ENCODE assay signal across 14 cellular contexts in the genomic region with DNA sequence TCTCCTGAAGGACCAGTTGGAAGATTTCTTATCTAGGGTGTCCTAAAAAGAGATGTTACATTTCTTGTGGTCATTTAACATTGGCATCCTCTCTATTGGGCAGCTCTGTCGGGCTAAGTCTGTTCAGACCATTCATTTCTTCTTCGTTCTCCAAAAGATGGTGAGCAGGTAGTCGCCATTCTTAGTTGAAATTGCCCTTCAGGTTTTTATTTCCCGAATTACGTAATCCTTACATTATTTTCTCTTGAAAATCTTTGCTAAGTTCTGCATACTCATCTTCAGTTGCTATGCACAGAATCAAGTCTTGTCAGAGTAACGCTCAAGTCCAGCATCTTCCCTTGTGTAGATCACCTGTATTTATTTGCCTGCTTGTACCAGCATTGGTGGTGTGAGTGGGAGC. TPM values are rescaled to one million over a fixed set of nuclear protein-coding genes. Genes with fewer than 3 reads are reported as not detected.
DNase-seq lines count a peak whose midpoint lies in the region; TF ChIP-seq lines count a peak whose summit lies in the region.
"Had no signal": no experiment of that assay in that cellular context is flagged by ENCODE, and none has a peak within 500 bp of the region (broad histone marks: within the 10 kb centered on the region; RNA-seq: fewer than 3 reads in every experiment).

No MANE protein-coding gene starts in this region.

- H4K8ac ChIP-seq in mesendoderm (ENCODE audit: low read depth, low read length), result no peak overlapping the region

- no peak overlapping the region for H2BK5ac ChIP-seq in mesendoderm (ENCODE audit: low read length)

- H3K27ac ChIP-seq in mucosa of rectum (ENCODE audit: low read depth in 2 of 2, low read length in 2 of 2), result peak overlapping the region; percentile 94 to 97
- H3K27ac ChIP-seq in mesendoderm (ENCODE audit: low read depth, low read length), result no peak overlapping the region
- H3K27ac ChIP-seq: HL-60 had no signal

- peak overlapping the region in 1 of 2 donors; percentile 53 for H3K4me3 ChIP-seq in mucosa of rectum (ENCODE audit: low read length in 2 of 2)
- H3K4me3 ChIP-seq in mesendoderm (ENCODE audit: low read length), result no peak overlapping the region

- no peaks in the 10 kb centered on the region for H3K27me3 Mint-ChIP-seq in activated naive CD4-positive, alpha-beta T cell treated with anti-CD3 and anti-CD28 coated beads for 36 hours (ENCODE audit: low read depth)
- no peaks in the 10 kb centered on the region for H3K27me3 Mint-ChIP-seq in MCF 10A (ENCODE audit: insufficient read depth, unreplicated experiment)
- H3K27me3 Mint-ChIP-seq in type B pancreatic cell, result no peaks in the 10 kb centered on the region

- WGBS in mesendoderm (ENCODE audit: extremely low coverage, insufficient coverage, low lambda C conversion rate), result no CpG with 5 or more reads among the region's 6 CpGs

- H3K56ac ChIP-seq in mesendoderm (ENCODE audit: low read length), result no peak overlapping the region

- peaks cover 26% of the 10 kb centered on the region for H3K36me3 Mint-ChIP-seq in activated naive CD4-positive, alpha-beta T cell treated with anti-CD3 and anti-CD28 coated beads for 36 hours (ENCODE audit: low read depth)
- H3K36me3 Mint-ChIP-seq in MCF 10A (ENCODE audit: insufficient read depth, unreplicated experiment) (peaks cover 57% of the 10 kb centered on the region), type B pancreatic cell (peaks cover 47% of the 10 kb centered on the region)

- no peak overlapping the region for H3K4me3 Mint-ChIP-seq in activated naive CD4-positive, alpha-beta T cell treated with anti-CD3 and anti-CD28 coated beads for 36 hours
- no peak overlapping the region for H3K4me3 Mint-ChIP-seq in MCF 10A (ENCODE audit: unreplicated experiment)
- no peak overlapping the region for H3K4me3 Mint-ChIP-seq in type B pancreatic cell

- H3K23ac ChIP-seq in mesendoderm (ENCODE audit: low read length), result no peak overlapping the region

- no peaks in the 10 kb centered on the region for H3K9me3 ChIP-seq in mucosa of rectum (ENCODE audit: control insufficient read depth in 2 of 2, low read length in 2 of 2)

- TF ChIP-seq CTCF in MCF 10A (IDR thresholded peaks at IDR 0.05; ENCODE audit: unreplicated experiment) (no peak), type B pancreatic cell (conservative IDR thresholded peaks at IDR 0.05) (no peak)

- no peak overlapping the region for H3K18ac ChIP-seq in mesendoderm (ENCODE audit: low read length)

- H2BK15ac ChIP-seq in mesendoderm (replicated peaks; ENCODE audit: low read depth), result no peak overlapping the region

- no peaks in the 10 kb centered on the region for H3K27me3 ChIP-seq in mucosa of rectum (ENCODE audit: control insufficient read depth in 2 of 2, insufficient read depth in 2 of 2, low read length in 2 of 2)
- H3K27me3 ChIP-seq in mesendoderm (ENCODE audit: insufficient read depth, low read length, poor library complexity), result no peaks in the 10 kb centered on the region

- H3K27ac Mint-ChIP-seq in activated naive CD4-positive, alpha-beta T cell treated with anti-CD3 and anti-CD28 coated beads for 36 hours, result peak overlapping the region; percentile 83
- H3K27ac Mint-ChIP-seq in MCF 10A (ENCODE audit: low read depth, unreplicated experiment) (peak overlapping the region; percentile 91), type B pancreatic cell (peak overlapping the region; percentile 95)

- H3K9ac ChIP-seq in mucosa of rectum (ENCODE audit: low read depth in 1 of 2, low read length in 2 of 2), result peak overlapping the region; percentile 36 to 67
- no peak overlapping the region for H3K9ac ChIP-seq in mesendoderm (ENCODE audit: low read length)

- peaks cover 59% of the 10 kb centered on the region for H3K4me1 Mint-ChIP-seq in activated naive CD4-positive, alpha-beta T cell treated with anti-CD3 and anti-CD28 coated beads for 36 hours (ENCODE audit: low read depth)
- H3K4me1 Mint-ChIP-seq in MCF 10A (ENCODE audit: insufficient read depth, unreplicated experiment) (peaks cover 45% of the 10 kb centered on the region), type B pancreatic cell (ENCODE audit: unreplicated experiment) (peaks cover 30% of the 10 kb centered on the region)

- DNase-seq in activated naive CD4-positive, alpha-beta T cell treated with anti-CD3 and anti-CD28 coated beads for 36 hours, result no peak
- no peak for DNase-seq in activated naive CD4-positive, alpha-beta T cell treated with Interleukin-2 at 50 U/mL for 16 hours
- no peak for DNase-seq in MCF 10A (ENCODE audit: unreplicated experiment)
- no peak for DNase-seq in type B pancreatic cell (ENCODE audit: extremely low spot score, unreplicated experiment)
- DNase-seq in GM19238 (ENCODE audit: insufficient read length, low spot score), result no peak
- DNase-seq in stimulated activated CD8-positive, alpha-beta memory T cell treated with anti-CD3 and anti-CD28 coated beads, Interleukin-4, amount 100 ng/mL, for 48 hours, result no peak
- no peak for DNase-seq in mesendoderm
- DNase-seq: activated T-cell treated with anti-CD3 and anti-CD28 coated beads for 4 hours, NCI-H1105 treated with DMSO at 0.1 percent for 48 hours, NCI-H82, occipital lobe, T-helper 2 cell had no signal

- CTCF ChIA-PET in activated naive CD4-positive, alpha-beta T cell treated with anti-CD3 and anti-CD28 coated beads for 36 hours (lab: Charles Lee), result no interaction called here
- CTCF ChIA-PET in MCF 10A (lab: Yijun Ruan, JAX), result interaction anchor here (0.6 kb wide), 1 partner anchor 122 kb away, joined by 4 read pairs; no protein-coding TSS in a partner anchor

- H3K9me3 Mint-ChIP-seq in activated naive CD4-positive, alpha-beta T cell treated with anti-CD3 and anti-CD28 coated beads for 36 hours, result no peaks in the 10 kb centered on the region
- no peaks in the 10 kb centered on the region for H3K9me3 Mint-ChIP-seq in MCF 10A (ENCODE audit: unreplicated experiment)
- H3K9me3 Mint-ChIP-seq in type B pancreatic cell, result no peaks in the 10 kb centered on the region

- H3K4me1 ChIP-seq in mucosa of rectum (ENCODE audit: control insufficient read depth in 2 of 2, insufficient read depth in 2 of 2, low read length in 2 of 2), result peaks cover 22 to 44% of the 10 kb centered on the region in 2 donors
- no peaks in the 10 kb centered on the region for H3K4me1 ChIP-seq in mesendoderm (ENCODE audit: control insufficient read depth, low read depth, low read length)

- peaks cover 19 to 22% of the 10 kb centered on the region in 2 donors for H3K36me3 ChIP-seq in mucosa of rectum (ENCODE audit: control insufficient read depth in 2 of 2, insufficient read depth in 2 of 2, low read length in 2 of 2)
- H3K36me3 ChIP-seq in mesendoderm (ENCODE audit: control insufficient read depth, insufficient read depth, low read length), result peaks cover 5% of the 10 kb centered on the region

- no peak overlapping the region for H4K5ac ChIP-seq in mesendoderm (ENCODE audit: low read length)

- peaks cover 9% of the 10 kb centered on the region for H3K79me1 ChIP-seq in mesendoderm (ENCODE audit: low read length)

- H3K4me2 ChIP-seq in mesendoderm (ENCODE audit: low read length), result no peak overlapping the region

- intact Hi-C loops in activated naive CD4-positive, alpha-beta T cell treated with anti-CD3 and anti-CD28 coated beads for 36 hours (cut with micrococcal nuclease), result no loop called here
- intact Hi-C loops in MCF 10A (cut with micrococcal nuclease), result no loop called here

- no peak overlapping the region for H2AK5ac ChIP-seq in mesendoderm (ENCODE audit: low read length)

- H2BK120ac ChIP-seq in mesendoderm (ENCODE audit: low read depth, low read length), result no peak overlapping the region

- no TSS peak for BruUV-seq in MCF 10A (replicated peaks; lab: Mats Ljungman, UMichigan)

- no peak overlapping the region for H3K4ac ChIP-seq in mesendoderm (ENCODE audit: low read depth, low read length)

- POLR2A ChIA-PET in MCF 10A (lab: Yijun Ruan, JAX), result interaction anchor here (1.1 kb wide), 1 partner anchor 9 kb away, joined by 6 read pairs; no protein-coding TSS in a partner anchor

- H3K79me2 ChIP-seq in mesendoderm (ENCODE audit: control insufficient read depth, insufficient read depth, low read length), result peaks cover 81% of the 10 kb centered on the region

RNA-seq across cellular contexts. Expression of a gene that starts 19.8 kb away (rescaled TPM):
- 100 to 1,000 TPM; 144 to 145 TPM for total RNA-seq in activated naive CD4-positive, alpha-beta T cell treated with anti-CD3 and anti-CD28 coated beads for 36 hours
- 236 and 278 TPM in 2 replicates for total RNA-seq in MCF 10A (2022)
- 204 and 253 TPM in 2 replicates for total RNA-seq in type B pancreatic cell (ENCODE audit: low replicate concordance)
- 371 TPM for polyA plus RNA-seq in mesendoderm (2013, experiment 1 of 2)
- polyA plus RNA-seq in mesendoderm (2013, experiment 2 of 2), result 360 TPM

RNA-seq across cellular contexts. Expression of a gene that starts 45.3 kb away (rescaled TPM):
- total RNA-seq in activated naive CD4-positive, alpha-beta T cell treated with anti-CD3 and anti-CD28 coated beads for 36 hours, result 10 to 100 TPM in 1 of 2 experiments, 1 to 10 TPM in 1; 8.1 to 14.7 TPM
- total RNA-seq in MCF 10A (2022) (25.2 and 25.7 TPM in 2 replicates), type B pancreatic cell (ENCODE audit: low replicate concordance) (22.0 and 23.2 TPM in 2 replicates)
- polyA plus RNA-seq in mesendoderm (2013, experiment 1 of 2), result 11.8 TPM
- 13.4 TPM for polyA plus RNA-seq in mesendoderm (2013, experiment 2 of 2)

RNA-seq across cellular contexts. Expression of a gene that starts 53.6 kb away (rescaled TPM):
- 10 to 100 TPM; 13.1 to 13.6 TPM for total RNA-seq in activated naive CD4-positive, alpha-beta T cell treated with anti-CD3 and anti-CD28 coated beads for 36 hours
- 28.9 and 29.5 TPM in 2 replicates for total RNA-seq in MCF 10A (2022)
- total RNA-seq in type B pancreatic cell (ENCODE audit: low replicate concordance), result 21.2 and 27.0 TPM in 2 replicates
- polyA plus RNA-seq in mesendoderm (2013, experiment 1 of 2), result 9.9 TPM
- 9.7 TPM for polyA plus RNA-seq in mesendoderm (2013, experiment 2 of 2)
